In genomic region chr14:106605548-106606448, GRCh38 we compare ENCODE assay signal across 8 cellular contexts.
A peak's percentile ranks its signal among the peaks of the same experiment; 100 is the strongest.
DNase-seq lines count a peak whose midpoint lies in the region; ATAC-seq and TF ChIP-seq lines count a peak whose summit lies in the region.

No MANE protein-coding gene starts in this region.

- no peaks in the 10 kb centered on the region for H3K9me3 Mint-ChIP-seq in T-helper 2 cell treated with Interferon-gamma antibody and Interleukin-4, amounts not matched to agents 5 μg/mL and 100 μg/mL, for 36 hours

- H3K27me3 Mint-ChIP-seq in T-helper 2 cell treated with Interferon-gamma antibody and Interleukin-4, amounts not matched to agents 5 μg/mL and 100 μg/mL, for 36 hours (ENCODE audit: low read depth): peaks cover 56% of the 10 kb centered on the region

- H3K27ac Mint-ChIP-seq in T-helper 2 cell treated with Interferon-gamma antibody and Interleukin-4, amounts not matched to agents 5 μg/mL and 100 μg/mL, for 36 hours: no peak overlapping the region

- no peak for ATAC-seq in HG03521 (IDR thresholded peaks at IDR 0.05; ENCODE audit: unreplicated experiment)
- no peak for ATAC-seq in HG02610 (IDR thresholded peaks at IDR 0.05; ENCODE audit: unreplicated experiment)

- no peak overlapping the region for H3K4me3 Mint-ChIP-seq in T-helper 2 cell treated with Interferon-gamma antibody and Interleukin-4, amounts not matched to agents 5 μg/mL and 100 μg/mL, for 36 hours

- no peaks in the 10 kb centered on the region for H3K36me3 Mint-ChIP-seq in T-helper 2 cell treated with Interferon-gamma antibody and Interleukin-4, amounts not matched to agents 5 μg/mL and 100 μg/mL, for 36 hours (ENCODE audit: low read depth)

- TF ChIP-seq RAD21 in Ishikawa (IDR thresholded peaks at IDR 0.05; ENCODE audit: low read depth): peak; percentile 13; the same call in 1 of the 2 replicates

- TF ChIP-seq EP300 in Ishikawa (IDR thresholded peaks at IDR 0.05; ENCODE audit: borderline replicate concordance): no peak

- DNase-seq in T-helper 2 cell treated with Interferon-gamma antibody and Interleukin-4, amounts not matched to agents 5 μg/mL and 100 μg/mL, for 36 hours (ENCODE audit: low spot score): peak; percentile 73
- DNase-seq in central memory CD4-positive, alpha-beta T cell: peak; percentile 71
- peak; percentile 63 for DNase-seq in stimulated activated CD8-positive, alpha-beta memory T cell treated with anti-CD3 and anti-CD28 coated beads, Interleukin-12 subunit alpha, Interleukin-12 subunit beta, amount 100 ng/mL, for 4 hours (ENCODE audit: low read depth)
- DNase-seq in kidney glomerular epithelial cell (lab: John Stamatoyannopoulos, UW): no peak

- peak; percentile 89 for TF ChIP-seq CTCF in GM12873 (IDR thresholded peaks at IDR 0.05; ENCODE audit: insufficient read depth, low read depth, low read length, missing control alignments)

- no peaks in the 10 kb centered on the region for H3K4me1 Mint-ChIP-seq in T-helper 2 cell treated with Interferon-gamma antibody and Interleukin-4, amounts not matched to agents 5 μg/mL and 100 μg/mL, for 36 hours (ENCODE audit: low read depth)

TF ChIP-seq in Ishikawa, 13 proteins besides CTCF, POLR2A, EP300 and RAD21:
- no peak for TF ChIP-seq REST (IDR thresholded peaks at IDR 0.05; ENCODE audit: low read depth)
- no peak for TF ChIP-seq CREB1 (IDR thresholded peaks at IDR 0.05; ENCODE audit: low read depth)
- TF ChIP-seq MAX (IDR thresholded peaks at IDR 0.05): no peak
- no peak for TF ChIP-seq CEBPB (IDR thresholded peaks at IDR 0.05)
- TF ChIP-seq ZBTB7A (IDR thresholded peaks at IDR 0.05; ENCODE audit: low read depth): no peak
- no peak for TF ChIP-seq FOXM1 (IDR thresholded peaks at IDR 0.05; ENCODE audit: borderline replicate concordance, low read depth)
- no peak for TF ChIP-seq TCF12 (IDR thresholded peaks at IDR 0.05; ENCODE audit: low read depth)
- no peak for TF ChIP-seq EGR1 (IDR thresholded peaks at IDR 0.05)
- TF ChIP-seq YY1 (IDR thresholded peaks at IDR 0.05; ENCODE audit: low read depth): no peak
- no peak for TF ChIP-seq TEAD4 (IDR thresholded peaks at IDR 0.05)
- no peak for TF ChIP-seq USF1 (IDR thresholded peaks at IDR 0.05)
- no peak for TF ChIP-seq TAF1 (IDR thresholded peaks at IDR 0.05; ENCODE audit: low read depth)
- no peak for TF ChIP-seq NFIC (IDR thresholded peaks at IDR 0.05)
